8 cellular contexts compared by ENCODE assay signal in genomic region chr6:43076928-43077809, GRCh38. TPM values are rescaled to one million over a fixed set of nuclear protein-coding genes. Genes with fewer than 3 reads are reported as not detected.
DNase-seq lines count a peak whose midpoint lies in the region; ATAC-seq and TF ChIP-seq lines count a peak whose summit lies in the region.

No MANE protein-coding gene starts in this region.

- H3K4me2 ChIP-seq in fibroblast of lung (ENCODE audit: extremely low read depth, insufficient read depth, low read length) (peak overlapping the region; percentile 83), osteoblast (ENCODE audit: insufficient read depth, low read length) (peak overlapping the region; percentile 83)

- H3K4me1 ChIP-seq in SJSA1 (replicated peaks) = peaks cover 32% of the 10 kb centered on the region
- H3K4me1 ChIP-seq in fibroblast of lung (ENCODE audit: control insufficient read depth, extremely low read depth, insufficient read depth, low read length) = peaks cover 18% of the 10 kb centered on the region
- peaks cover 32% of the 10 kb centered on the region for H3K4me1 ChIP-seq in osteoblast (ENCODE audit: insufficient read depth, low read length)

- H3K36me3 Mint-ChIP-seq in activated T-cell treated with anti-CD3 and anti-CD28 coated beads, Interleukin-2, amount 50 U/mL, for 4 hours (ENCODE audit: insufficient read depth) = peaks cover 20% of the 10 kb centered on the region

- H3K79me2 ChIP-seq in fibroblast of lung (ENCODE audit: control insufficient read depth, insufficient read depth, low read length) (peaks cover 5% of the 10 kb centered on the region), osteoblast (ENCODE audit: insufficient read depth, low read length) (peaks cover 45% of the 10 kb centered on the region)

- H3K27me3 Mint-ChIP-seq in activated T-cell treated with anti-CD3 and anti-CD28 coated beads, Interleukin-2, amount 50 U/mL, for 4 hours (ENCODE audit: low read depth) = peaks cover 28% of the 10 kb centered on the region

- TF ChIP-seq CTCF in fibroblast of lung (conservative IDR thresholded peaks at IDR 0.05 in 1 of 2, IDR thresholded peaks at IDR 0.05 in 1 of 2; ENCODE audit: low read depth in 1 of 2, low read length in 2 of 2) = no peak
- no peak for TF ChIP-seq CTCF in osteoblast (IDR thresholded peaks at IDR 0.05; ENCODE audit: extremely low read depth, low read depth, low read length)

- peak overlapping the region; percentile 55 for H3K4me3 Mint-ChIP-seq in activated T-cell treated with anti-CD3 and anti-CD28 coated beads, Interleukin-2, amount 50 U/mL, for 4 hours

- no peaks in the 10 kb centered on the region for H3K9me3 Mint-ChIP-seq in activated T-cell treated with anti-CD3 and anti-CD28 coated beads, Interleukin-2, amount 50 U/mL, for 4 hours

- peak; percentile 6 to 23 for ATAC-seq in activated T-cell treated with anti-CD3 and anti-CD28 coated beads, Interleukin-2, amount 50 U/mL, for 4 hours
- no peak for ATAC-seq in HG02798 (IDR thresholded peaks at IDR 0.05; ENCODE audit: poor library complexity, unreplicated experiment)
- no peak for ATAC-seq in GM21619 (IDR thresholded peaks at IDR 0.05; ENCODE audit: unreplicated experiment)

- H3K36me3 ChIP-seq in SJSA1 (peaks cover 11% of the 10 kb centered on the region), fibroblast of lung (ENCODE audit: control insufficient read depth, insufficient read depth, low read length) (peaks cover 2% of the 10 kb centered on the region), osteoblast (ENCODE audit: insufficient read depth, low read length) (peaks cover 7% of the 10 kb centered on the region)

- DNase-seq in activated T-cell treated with anti-CD3 and anti-CD28 coated beads, Interleukin-2, amount 50 U/mL, for 4 hours = no peak
- DNase-seq in activated T-cell treated with anti-CD3 and anti-CD28 coated beads for 4 hours (no peak), SJSA1 (ENCODE audit: low read depth in 1 of 2, low spot score in 2 of 2) (peak; percentile 57 to 68), fibroblast of lung (ENCODE audit: low read depth in 2 of 2) (peak; percentile 25 to 67), osteoblast (ENCODE audit: insufficient read length, low spot score, missing footprints) (peak; percentile 87), NK-92 (lab: John Stamatoyannopoulos, UW; ENCODE audit: unreplicated experiment) (no peak)

- peak overlapping the region; percentile 84 for H3K9ac ChIP-seq in fibroblast of lung (ENCODE audit: insufficient read depth, low read length)

- H4K20me1 ChIP-seq in fibroblast of lung (ENCODE audit: control insufficient read depth, extremely low read depth, insufficient read depth, low read length) (no peaks in the 10 kb centered on the region), osteoblast (ENCODE audit: insufficient read depth, low read length) (peaks cover 8% of the 10 kb centered on the region)

- peaks cover 5% of the 10 kb centered on the region for H3K4me1 Mint-ChIP-seq in activated T-cell treated with anti-CD3 and anti-CD28 coated beads, Interleukin-2, amount 50 U/mL, for 4 hours (ENCODE audit: low read depth)

- H3K4me3 ChIP-seq in SJSA1 (peak overlapping the region; percentile 94), fibroblast of lung (replicated peaks in 1 of 4; ENCODE audit: control extremely low read depth in 1 of 4, insufficient read depth in 1 of 4, low read depth in 3 of 4, low read length in 4 of 4) (peak overlapping the region; percentile 69 to 83 (median 78)), osteoblast (ENCODE audit: insufficient read depth, low read length) (peak overlapping the region; percentile 90)

- H3K27me3 ChIP-seq in SJSA1 (replicated peaks) = no peaks in the 10 kb centered on the region
- no peaks in the 10 kb centered on the region for H3K27me3 ChIP-seq in fibroblast of lung (ENCODE audit: control insufficient read depth, insufficient read depth, low read length)
- H3K27me3 ChIP-seq in osteoblast (ENCODE audit: insufficient read depth, low read length) = no peaks in the 10 kb centered on the region

- H3K27ac ChIP-seq in SJSA1 (peak overlapping the region; percentile 33), fibroblast of lung (ENCODE audit: insufficient read depth, low read length) (peak overlapping the region; percentile 63), osteoblast (ENCODE audit: low read depth, low read length) (peak overlapping the region; percentile 58)

- H3K9me3 ChIP-seq in SJSA1 (replicated peaks) = no peaks in the 10 kb centered on the region
- H3K9me3 ChIP-seq in fibroblast of lung (ENCODE audit: control insufficient read depth, insufficient read depth, low read depth, low read length) = no peaks in the 10 kb centered on the region
- H3K9me3 ChIP-seq in osteoblast (ENCODE audit: low read depth, low read length) = no peaks in the 10 kb centered on the region

- H2AFZ ChIP-seq in fibroblast of lung (ENCODE audit: low read length) (no peak overlapping the region), osteoblast (ENCODE audit: low read length) (peak overlapping the region; percentile 73)

RNA-seq across cellular contexts. Expression of gene PTK7, which starts 1.1 kb away (rescaled TPM):
- total RNA-seq in activated T-cell treated with anti-CD3 and anti-CD28 coated beads, Interleukin-2, amount 50 U/mL, for 4 hours = 1 to 10 TPM; 1.3 to 4.3 (median 1.9) TPM
- total RNA-seq in SJSA1 (2014; rRNA removed; shearing (Covaris generic)) = 60.6 and 87.0 TPM in 2 replicates
- total RNA-seq in fibroblast of lung (145 and 159 TPM in 2 replicates), osteoblast (183 and 190 TPM in 2 replicates)
- 51.9 and 149 TPM in 2 replicates for polyA plus RNA-seq in fibroblast of lung
- 56.7 and 156 TPM in 2 replicates for polyA plus RNA-seq in fibroblast of lung (2012)
- polyA minus RNA-seq in fibroblast of lung (ENCODE audit: low replicate concordance) = 103 and 333 TPM in 2 replicates

RNA-seq across cellular contexts. Expression of gene KLC4, which starts 17.7 kb away (rescaled TPM):
- 1 to 10 TPM; 5.4 to 9.1 (median 7.4) TPM for total RNA-seq in activated T-cell treated with anti-CD3 and anti-CD28 coated beads, Interleukin-2, amount 50 U/mL, for 4 hours
- 9.7 and 10.5 TPM in 2 replicates for total RNA-seq in SJSA1 (2014; rRNA removed; shearing (Covaris generic))
- total RNA-seq in fibroblast of lung = 19.0 and 22.5 TPM in 2 replicates
- polyA plus RNA-seq in fibroblast of lung = 5.7 and 7.2 TPM in 2 replicates
- polyA plus RNA-seq in fibroblast of lung (2012) = 6.3 and 7.3 TPM in 2 replicates
- 16.2 and 33.9 TPM in 2 replicates for polyA minus RNA-seq in fibroblast of lung (ENCODE audit: low replicate concordance)
- 17.7 and 20.3 TPM in 2 replicates for total RNA-seq in osteoblast

RNA-seq across cellular contexts. Expression of gene MRPL2, which starts 17.9 kb away (rescaled TPM):
- 100 to 1,000 TPM in 2 of 3 donors, 10 to 100 TPM in 1; 93.3 to 120 (median 115) TPM for total RNA-seq in activated T-cell treated with anti-CD3 and anti-CD28 coated beads, Interleukin-2, amount 50 U/mL, for 4 hours
- total RNA-seq in SJSA1 (2014; rRNA removed; shearing (Covaris generic)) = 24.6 and 34.3 TPM in 2 replicates
- total RNA-seq in fibroblast of lung (13.9 and 18.2 TPM in 2 replicates), osteoblast (16.2 and 20.6 TPM in 2 replicates)
- 20.3 and 23.1 TPM in 2 replicates for polyA plus RNA-seq in fibroblast of lung
- 49.9 and 65.2 TPM in 2 replicates for polyA plus RNA-seq in fibroblast of lung (2012)
- polyA minus RNA-seq in fibroblast of lung (ENCODE audit: low replicate concordance) = 7.3 and 30.4 TPM in 2 replicates

RNA-seq across cellular contexts. Expression of gene CUL7, which starts 23.5 kb away (rescaled TPM):
- 10 to 100 TPM; 13.2 to 15.0 (median 13.3) TPM for total RNA-seq in activated T-cell treated with anti-CD3 and anti-CD28 coated beads, Interleukin-2, amount 50 U/mL, for 4 hours
- 13.7 and 18.8 TPM in 2 replicates for total RNA-seq in SJSA1 (2014; rRNA removed; shearing (Covaris generic))
- total RNA-seq in fibroblast of lung = 30.3 and 60.3 TPM in 2 replicates
- 19.7 and 21.4 TPM in 2 replicates for polyA plus RNA-seq in fibroblast of lung
- polyA plus RNA-seq in fibroblast of lung (2012) = 25.5 and 28.5 TPM in 2 replicates
- polyA minus RNA-seq in fibroblast of lung (ENCODE audit: low replicate concordance) = 88.4 and 136 TPM in 2 replicates
- 46.9 and 48.5 TPM in 2 replicates for total RNA-seq in osteoblast

RNA-seq across cellular contexts. Expression of gene RRP36, which starts 55.7 kb away (rescaled TPM):
- 100 to 1,000 TPM in 2 of 3 donors, 10 to 100 TPM in 1; 98.1 to 103 (median 100) TPM for total RNA-seq in activated T-cell treated with anti-CD3 and anti-CD28 coated beads, Interleukin-2, amount 50 U/mL, for 4 hours
- total RNA-seq in SJSA1 (2014; rRNA removed; shearing (Covaris generic)) = 143 and 184 TPM in 2 replicates
- total RNA-seq in fibroblast of lung = 72.4 and 73.0 TPM in 2 replicates
- polyA plus RNA-seq in fibroblast of lung = 88.0 and 110 TPM in 2 replicates
- 86.4 and 113 TPM in 2 replicates for polyA plus RNA-seq in fibroblast of lung (2012)
- polyA minus RNA-seq in fibroblast of lung (ENCODE audit: low replicate concordance) = 20.4 and 32.4 TPM in 2 replicates
- 84.0 and 90.2 TPM in 2 replicates for total RNA-seq in osteoblast

Comparison
In these comparisons a context has a peak if more than half of its experiments do, and no peak if none do; other contexts are left out.
1. ATAC-seq: peak in activated T-cell treated with anti-CD3 and anti-CD28 coated beads, Interleukin-2, amount 50 U/mL, for 4 hours (2 of 2); none in HG02798 (single experiment) and GM21619 (single experiment).
2. DNase-seq: peak in SJSA1 (2 of 2), fibroblast of lung (2 of 2) and osteoblast (single experiment); none in activated T-cell treated with anti-CD3 and anti-CD28 coated beads, Interleukin-2, amount 50 U/mL, for 4 hours (single experiment), activated T-cell treated with anti-CD3 and anti-CD28 coated beads for 4 hours (single experiment) and NK-92 (single experiment).
3. RNA of gene PTK7, which starts 1.1 kb away (total RNA-seq): 183 to 190 TPM in osteoblast, 145 to 159 TPM in fibroblast of lung and 60.6 to 87.0 TPM in SJSA1; 1.3 to 4.3 TPM in activated T-cell treated with anti-CD3 and anti-CD28 coated beads, Interleukin-2, amount 50 U/mL, for 4 hours; every median in the first group is over 10 times any median in the second.
4. Peak in every context shown above with its lines, with median percentiles within 50 percentile points of each other: H3K27ac ChIP-seq and H3K4me3 ChIP-seq.